ENCODE assay signal across 1 cellular context in the genomic region with DNA sequence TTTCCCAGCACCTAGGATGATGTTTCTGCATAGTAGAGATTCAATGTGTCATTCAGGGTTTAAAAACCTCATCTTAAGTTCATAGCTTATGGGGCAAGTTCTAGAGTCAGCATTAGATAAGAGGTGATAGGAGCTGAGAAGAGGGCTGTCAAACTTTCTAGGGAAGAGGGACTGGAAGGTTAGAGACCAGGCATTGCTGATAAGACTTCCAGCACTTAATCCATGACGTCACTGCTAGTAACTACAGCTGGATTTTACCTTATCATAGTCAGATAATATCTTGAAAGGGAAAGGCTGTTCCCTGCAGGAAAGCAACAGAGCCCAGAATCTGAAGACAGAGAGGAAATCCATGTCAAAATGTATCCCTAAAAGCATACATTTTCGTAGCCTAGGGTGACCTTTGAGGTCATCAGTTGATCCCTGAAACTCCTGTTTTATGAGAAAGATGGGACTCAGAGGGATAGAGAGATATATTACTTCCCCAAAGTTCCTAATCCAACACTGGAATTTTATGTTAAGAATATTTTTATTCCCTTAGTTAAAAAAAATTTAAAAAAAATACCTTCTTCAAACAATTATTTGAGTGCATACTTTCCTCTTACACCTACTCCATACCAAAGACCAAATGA.
A peak's percentile ranks its signal among the peaks of the same experiment; 100 is the strongest.
TF ChIP-seq lines count a peak whose summit lies in the region.

No MANE protein-coding gene starts in this region.

TF ChIP-seq in K562, 482 proteins besides CTCF, POLR2A, EP300 and RAD21 (continued from another document and continues in another):
- TF ChIP-seq, protein P1, sequence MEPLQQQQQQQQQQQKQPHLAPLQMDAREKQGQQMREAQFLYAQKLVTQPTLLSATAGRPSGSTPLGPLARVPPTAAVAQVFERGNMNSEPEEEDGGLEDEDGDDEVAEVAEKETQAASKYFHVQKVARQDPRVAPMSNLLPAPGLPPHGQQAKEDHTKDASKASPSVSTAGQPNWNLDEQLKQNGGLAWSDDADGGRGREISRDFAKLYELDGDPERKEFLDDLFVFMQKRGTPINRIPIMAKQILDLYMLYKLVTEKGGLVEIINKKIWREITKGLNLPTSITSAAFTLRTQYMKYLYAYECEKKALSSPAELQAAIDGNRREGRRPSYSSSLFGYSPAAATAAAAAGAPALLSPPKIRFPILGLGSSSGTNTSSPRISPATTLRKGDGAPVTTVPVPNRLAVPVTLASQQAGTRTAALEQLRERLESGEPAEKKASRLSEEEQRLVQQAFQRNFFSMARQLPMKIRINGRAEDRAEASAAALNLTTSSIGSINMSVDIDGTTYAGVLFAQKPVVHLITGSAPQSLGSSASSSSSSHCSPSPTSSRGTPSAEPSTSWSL (CRISPR knock-in tag; IDR thresholded peaks at IDR 0.05; ENCODE audit: borderline replicate concordance): no peak
- TF ChIP-seq ZNF184 (CRISPR knock-in tag; IDR thresholded peaks at IDR 0.05): no peak
- TF ChIP-seq, protein P2, sequence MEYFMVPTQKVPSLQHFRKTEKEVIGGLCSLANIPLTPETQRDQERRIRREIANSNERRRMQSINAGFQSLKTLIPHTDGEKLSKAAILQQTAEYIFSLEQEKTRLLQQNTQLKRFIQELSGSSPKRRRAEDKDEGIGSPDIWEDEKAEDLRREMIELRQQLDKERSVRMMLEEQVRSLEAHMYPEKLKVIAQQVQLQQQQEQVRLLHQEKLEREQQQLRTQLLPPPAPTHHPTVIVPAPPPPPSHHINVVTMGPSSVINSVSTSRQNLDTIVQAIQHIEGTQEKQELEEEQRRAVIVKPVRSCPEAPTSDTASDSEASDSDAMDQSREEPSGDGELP (CRISPR knock-in tag; IDR thresholded peaks at IDR 0.05; ENCODE audit: borderline replicate concordance): no peak; the same call in 1 of the 2 replicates
- TF ChIP-seq STAT5B (CRISPR knock-in tag; IDR thresholded peaks at IDR 0.05): no peak
- no peak for TF ChIP-seq ZNF12 (CRISPR knock-in tag; IDR thresholded peaks at IDR 0.05)
- no peak for TF ChIP-seq SNRNP70 (optimal IDR thresholded peaks at IDR 0.05; ENCODE audit: low read depth, low read length)
- TF ChIP-seq TAF7 (tag; IDR thresholded peaks at IDR 0.05): no peak
- no peak for TF ChIP-seq ADNP (tag; IDR thresholded peaks at IDR 0.05)
- TF ChIP-seq MTF1 (CRISPR knock-in tag; IDR thresholded peaks at IDR 0.05; ENCODE audit: borderline replicate concordance): no peak
- no peak for TF ChIP-seq RBM25 (IDR thresholded peaks at IDR 0.05; ENCODE audit: low read depth, low read length, severe bottlenecking)
- TF ChIP-seq ZFP36 (IDR thresholded peaks at IDR 0.05; ENCODE audit: low read depth, low read length, partially characterized antibody): no peak
- no peak for TF ChIP-seq ZBTB8A (IDR thresholded peaks at IDR 0.05; ENCODE audit: partially characterized antibody)
- no peak for TF ChIP-seq ZNF436 (CRISPR knock-in tag; IDR thresholded peaks at IDR 0.05)
- TF ChIP-seq ZNF347 (CRISPR knock-in tag; IDR thresholded peaks at IDR 0.05; ENCODE audit: low read depth): no peak; the same call in 1 of the 2 replicates
- TF ChIP-seq POLR2AphosphoS2 (IDR thresholded peaks at IDR 0.05; ENCODE audit: low read length): no peak
- TF ChIP-seq MCM5 (IDR thresholded peaks at IDR 0.05; ENCODE audit: low read depth): no peak
- TF ChIP-seq STAG1 (CRISPR knock-in tag; IDR thresholded peaks at IDR 0.05; ENCODE audit: borderline replicate concordance): no peak
- no peak for TF ChIP-seq HMG20B (CRISPR knock-in tag; IDR thresholded peaks at IDR 0.05)
- no peak for TF ChIP-seq TCFL5 (CRISPR knock-in tag; conservative IDR thresholded peaks at IDR 0.05)
- no peak for TF ChIP-seq ZNF586 (CRISPR knock-in tag; conservative IDR thresholded peaks at IDR 0.05)
- no peak for TF ChIP-seq ID3 (CRISPR knock-in tag; IDR thresholded peaks at IDR 0.05)
- 0 out of 2 replicates have a peak, but pooled peaks have one; percentile 20 for TF ChIP-seq ID3 (tag; IDR thresholded peaks at IDR 0.05)
- TF ChIP-seq ZNF324 (CRISPR knock-in tag; IDR thresholded peaks at IDR 0.05): 0 out of 2 replicates have a peak, but pooled peaks have one; percentile 21
- TF ChIP-seq BRD9 (IDR thresholded peaks at IDR 0.05; ENCODE audit: low read depth, partially characterized antibody): no peak
- 0 out of 2 replicates have a peak, but pooled peaks have one; percentile 22 for TF ChIP-seq ELF4 (CRISPR knock-in tag; IDR thresholded peaks at IDR 0.05)
- no peak; the same call in 1 of the 2 replicates for TF ChIP-seq MAFF (IDR thresholded peaks at IDR 0.05; ENCODE audit: low read length)
- no peak for TF ChIP-seq ILF3 (IDR thresholded peaks at IDR 0.05; ENCODE audit: borderline replicate concordance)
- TF ChIP-seq MAFK (IDR thresholded peaks at IDR 0.05; ENCODE audit: low read length): no peak
- TF ChIP-seq NR3C1 (CRISPR knock-in tag; IDR thresholded peaks at IDR 0.05): no peak
- peak; percentile 51 for TF ChIP-seq ESRRA (IDR thresholded peaks at IDR 0.05; ENCODE audit: borderline replicate concordance, low read depth)
- TF ChIP-seq SPI1 (IDR thresholded peaks at IDR 0.05; ENCODE audit: borderline replicate concordance, low read depth, low read length): no peak
- no peak for TF ChIP-seq SMC3 (conservative IDR thresholded peaks at IDR 0.05; ENCODE audit: insufficient read depth, low read depth, low read length)
- no peak for TF ChIP-seq NUFIP1 (IDR thresholded peaks at IDR 0.05; ENCODE audit: partially characterized antibody)
- TF ChIP-seq RNF2 (IDR thresholded peaks at IDR 0.05): no peak
- TF ChIP-seq NFXL1 (CRISPR knock-in tag; IDR thresholded peaks at IDR 0.05): no peak
- no peak for TF ChIP-seq ZNF655 (CRISPR knock-in tag; IDR thresholded peaks at IDR 0.05)
- peak; percentile 42 to 53; a peak in 3 of 4 replicates for TF ChIP-seq KDM1A (IDR thresholded peaks at IDR 0.05)
- TF ChIP-seq TAF15 (IDR thresholded peaks at IDR 0.05; ENCODE audit: low read depth, low read length): no peak
- no peak for TF ChIP-seq ZC3H4 (CRISPR knock-in tag; IDR thresholded peaks at IDR 0.05; ENCODE audit: borderline replicate concordance)
- TF ChIP-seq RREB1 (CRISPR knock-in tag; IDR thresholded peaks at IDR 0.05): no peak
- no peak for TF ChIP-seq PRMT5 (CRISPR knock-in tag; IDR thresholded peaks at IDR 0.05)
- TF ChIP-seq ZNF778 (CRISPR knock-in tag; IDR thresholded peaks at IDR 0.05): no peak
- TF ChIP-seq ZNF644 (tag; IDR thresholded peaks at IDR 0.05; ENCODE audit: low read depth): peak; percentile 75
- no peak for TF ChIP-seq U2AF1 (optimal IDR thresholded peaks at IDR 0.05; ENCODE audit: low read depth, low read length)
- TF ChIP-seq SMARCC2 (IDR thresholded peaks at IDR 0.05; ENCODE audit: low read depth): peak; percentile 74
- TF ChIP-seq ATF4 (CRISPR knock-in tag; IDR thresholded peaks at IDR 0.05): no peak
- peak; percentile 76; the same call in 1 of the 2 replicates for TF ChIP-seq MTA1 (IDR thresholded peaks at IDR 0.05; ENCODE audit: borderline replicate concordance)
- no peak for TF ChIP-seq ZNF41 (CRISPR knock-in tag; conservative IDR thresholded peaks at IDR 0.05)
- no peak for TF ChIP-seq ZNF174 (CRISPR knock-in tag; IDR thresholded peaks at IDR 0.05)
- TF ChIP-seq ZNF316 (IDR thresholded peaks at IDR 0.05): peak; percentile 27; the same call in 1 of the 2 replicates
- peak; percentile 77; the same call in 1 of the 2 replicates for TF ChIP-seq SOX6 (IDR thresholded peaks at IDR 0.05)
- TF ChIP-seq CHCHD3 (CRISPR knock-in tag; IDR thresholded peaks at IDR 0.05): no peak
- TF ChIP-seq, protein P3, sequence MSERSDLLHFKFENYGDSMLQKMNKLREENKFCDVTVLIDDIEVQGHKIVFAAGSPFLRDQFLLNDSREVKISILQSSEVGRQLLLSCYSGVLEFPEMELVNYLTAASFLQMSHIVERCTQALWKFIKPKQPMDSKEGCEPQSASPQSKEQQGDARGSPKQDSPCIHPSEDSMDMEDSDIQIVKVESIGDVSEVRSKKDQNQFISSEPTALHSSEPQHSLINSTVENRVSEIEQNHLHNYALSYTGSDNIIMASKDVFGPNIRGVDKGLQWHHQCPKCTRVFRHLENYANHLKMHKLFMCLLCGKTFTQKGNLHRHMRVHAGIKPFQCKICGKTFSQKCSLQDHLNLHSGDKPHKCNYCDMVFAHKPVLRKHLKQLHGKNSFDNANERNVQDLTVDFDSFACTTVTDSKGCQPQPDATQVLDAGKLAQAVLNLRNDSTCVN (CRISPR knock-in tag; IDR thresholded peaks at IDR 0.05): 0 out of 2 replicates have a peak, but pooled peaks have one; percentile 33
- no peak for TF ChIP-seq ZNF143 (CRISPR knock-in tag; IDR thresholded peaks at IDR 0.05)
- no peak for TF ChIP-seq ZNF277 (CRISPR knock-in tag; IDR thresholded peaks at IDR 0.05; ENCODE audit: borderline replicate concordance)
- TF ChIP-seq ZNF77 (CRISPR knock-in tag; IDR thresholded peaks at IDR 0.05): no peak
- peak; percentile 59; the same call in 1 of the 2 replicates for TF ChIP-seq NCOR1 (IDR thresholded peaks at IDR 0.05)
- TF ChIP-seq ZEB2 (IDR thresholded peaks at IDR 0.05): 0 out of 2 replicates have a peak, but pooled peaks have one; percentile 49
- no peak for TF ChIP-seq HDAC6 (IDR thresholded peaks at IDR 0.05; ENCODE audit: low read depth, low read length)
- TF ChIP-seq NFIX (CRISPR knock-in tag; IDR thresholded peaks at IDR 0.05; ENCODE audit: low read depth): no peak; the same call in 1 of the 2 replicates
